24 cellular contexts compared by ENCODE assay signal in genomic region chr3:149080011-149080698, GRCh38. TPM values are rescaled to one million over a fixed set of nuclear protein-coding genes. Genes with fewer than 3 reads are reported as not detected.
DNase-seq lines count a peak whose midpoint lies in the region; ATAC-seq, FAIRE-seq and TF ChIP-seq lines count a peak whose summit lies in the region.
"Had no signal": no experiment of that assay in that cellular context is flagged by ENCODE, and none has a peak within 500 bp of the region (broad histone marks: within the 10 kb centered on the region; RNA-seq: fewer than 3 reads in every experiment).

No MANE protein-coding gene starts in this region.

- no peak for ATAC-seq in pancreas
- no peak for ATAC-seq in activated CD4-positive, CD25-positive, alpha-beta regulatory T cell treated with anti-CD3 and anti-CD28 coated beads, Interleukin-2, amount 50 U/mL, for 24 hours
- ATAC-seq in psoas muscle = no peak
- ATAC-seq: activated naive CD8-positive, alpha-beta T cell treated with anti-CD3 and anti-CD28 coated beads, Interleukin-2, amount 50 U/mL, for 24 hours; HCT116; heart left ventricle had no signal

- WGBS in pancreas, 2 donors = 95 to 97% methylated on average over 3 of the region's 3 CpGs
- WGBS in psoas muscle, 3 donors = 97 to 98% (median 97%) methylated on average over 3 of the region's 3 CpGs

- peak; percentile 12 for DNase-seq in EH (ENCODE audit: low read depth)
- DNase-seq in NCI-H226 = peak; percentile 70
- DNase-seq in erythroblast (lab: John Stamatoyannopoulos, UW) = peak; percentile 21 to 33
- DNase-seq in pancreas = no peak
- no peak for DNase-seq in psoas muscle
- DNase-seq in frontal cortex (ENCODE audit: low spot score in 2 of 2) = no peak
- DNase-seq in substantia nigra (lab: John Stamatoyannopoulos, UW) = no peak
- DNase-seq: activated CD4-positive, alpha-beta T cell treated with anti-CD3 and anti-CD28 coated beads for 48 hours; activated CD8-positive, alpha-beta memory T cell treated with anti-CD3 and anti-CD28 coated beads, Interleukin-2, amount 50 U/mL, for 4 hours; activated effector memory CD4-positive, alpha-beta T cell treated with Interleukin-2 at 50 U/mL for 16 hours; activated naive CD8-positive, alpha-beta T cell treated with anti-CD3 and anti-CD28 coated beads, Interleukin-2, amount 50 U/mL, for 24 hours; Caco-2; heart left ventricle; NCI-H1048; NCI-H2029 treated with DMSO at 0.1 percent for 48 hours; NCI-H446 treated with DMSO at 0.1 percent for 48 hours; posterior cingulate gyrus; stimulated activated CD4-positive, alpha-beta T cell treated with anti-CD3 and anti-CD28 coated beads, Interleukin-2, amount 100 ng/mL, for 24 hours; stimulated activated naive CD4-positive, alpha-beta T cell treated with Interleukin-2 at 50 U/mL for 16 hours; SW 1271 had no signal

- intact Hi-C loops in pancreas (cut with DNase I) = no loop called here
- intact Hi-C loops in psoas muscle (cut with DNase I) = loop anchor here in 1 of 2 donors (10.0 kb wide), 1 partner anchor 105 kb away; no protein-coding TSS in a partner anchor

- TF ChIP-seq CTCF in pancreas (IDR thresholded peaks at IDR 0.05) (no peak), psoas muscle (IDR thresholded peaks at IDR 0.05) (no peak)

- no peak overlapping the region for H3K4me3 ChIP-seq in pancreas
- H3K4me3 ChIP-seq in psoas muscle = no peak overlapping the region
- H3K4me3 ChIP-seq: cardiac muscle cell, heart left ventricle had no signal

- FAIRE-seq in pancreas (lab: Jason Lieb, UNC) = peak; percentile 73
- FAIRE-seq in frontal cortex (lab: Jason Lieb, UNC) = no peak

- H3K9me3 ChIP-seq in pancreas = no peaks in the 10 kb centered on the region
- H3K9me3 ChIP-seq in psoas muscle = no peaks in the 10 kb centered on the region
- H3K9me3 ChIP-seq: Caco-2, heart left ventricle had no signal

- TF ChIP-seq POLR2A in erythroblast (IDR thresholded peaks at IDR 0.05; ENCODE audit: low read length) = no peak

- H3K36me3 ChIP-seq in pancreas = no peaks in the 10 kb centered on the region
- peaks cover 0 to 10% of the 10 kb centered on the region in 2 donors for H3K36me3 ChIP-seq in psoas muscle (ENCODE audit: insufficient read depth in 1 of 2, low read depth in 1 of 2)

- H3K27me3 ChIP-seq in pancreas (no peaks in the 10 kb centered on the region), psoas muscle (ENCODE audit: insufficient read depth in 3 of 3, low read length in 2 of 3) (no peaks in the 10 kb centered on the region)
- H3K27me3 ChIP-seq: cardiac muscle cell, heart left ventricle had no signal

- H3K4me1 ChIP-seq in pancreas = peaks cover 0 to 6% (median 1%) of the 10 kb centered on the region in 3 donors
- H3K4me1 ChIP-seq in psoas muscle = peaks cover 2% of the 10 kb centered on the region

- H3K27ac ChIP-seq in pancreas (no peak overlapping the region), psoas muscle (no peak overlapping the region), substantia nigra (ENCODE audit: low read depth, low read length, poor library complexity, severe bottlenecking) (no peak overlapping the region)
- H3K27ac ChIP-seq: cardiac muscle cell, heart left ventricle, RWPE1 had no signal

RNA-seq across cellular contexts. Expression of gene HLTF, which starts 6.2 kb away (rescaled TPM):
- total RNA-seq in pancreas (10 to 100 TPM in 4 of 6 donors, 1 to 10 TPM in 2; 7.3 to 17.5 (median 13.3) TPM), psoas muscle (10 to 100 TPM in 2 of 4 donors, 1 to 10 TPM in 2; 5.0 to 10.1 (median 8.9) TPM), frontal cortex (117 TPM)
- polyA plus RNA-seq in pancreas (1 to 10 TPM; 2.3 to 9.7 TPM), psoas muscle (1 to 10 TPM; 2.8 to 4.0 (median 3.5) TPM)

RNA-seq across cellular contexts. Expression of gene HPS3, which starts 49.3 kb away (rescaled TPM):
- 10 to 100 TPM in 2 of 6 donors, 1 to 10 TPM in 4; 6.1 to 18.1 (median 9.1) TPM for total RNA-seq in pancreas
- 1 to 10 TPM; 4.0 to 6.4 TPM for polyA plus RNA-seq in pancreas
- 1 to 10 TPM; 2.6 to 5.4 (median 3.4) TPM for total RNA-seq in psoas muscle
- polyA plus RNA-seq in psoas muscle = 1 to 10 TPM; 2.2 to 7.3 (median 5.6) TPM
- 22.0 TPM for total RNA-seq in frontal cortex

Comparison
In these comparisons a context has a peak if more than half of its experiments do, and no peak if none do; other contexts are left out.
1. DNase-seq: peak in EH (single experiment), NCI-H226 (single experiment) and erythroblast (2 of 2); none in pancreas (0 of 6), psoas muscle (0 of 2), frontal cortex (0 of 2) and substantia nigra (0 of 49).